In genomic region chr15:65757256-65757655, GRCh38 we compare ENCODE assay signal across 11 cellular contexts.
"Had no signal": no experiment of that assay in that cellular context is flagged by ENCODE, and none has a peak within 500 bp of the region (broad histone marks: within the 10 kb centered on the region; RNA-seq: fewer than 3 reads in every experiment).

No MANE protein-coding gene starts in this region.

- H3K36me3 ChIP-seq: prostate gland had no signal

- H3K27ac ChIP-seq: heart left ventricle, prostate gland, upper lobe of right lung had no signal

- H3K9me3 ChIP-seq: heart left ventricle, prostate gland, upper lobe of right lung had no signal

- DNase-seq: activated CD4-positive, alpha-beta memory T cell treated with anti-CD3 and anti-CD28 coated beads for 36 hours; activated CD4-positive, alpha-beta T cell treated with anti-CD3 and anti-CD28 coated beads for 1 hour; activated gamma-delta T cell; activated T-cell treated with anti-CD3 and anti-CD28 coated beads, Interleukin-2, amount 50 U/mL, for 48 hours; aorta; heart left ventricle; nucleus accumbens; stimulated activated CD4-positive, alpha-beta T cell treated with anti-CD3 and anti-CD28 coated beads, Interleukin-2, amount 100 ng/mL, for 48 hours; upper lobe of right lung had no signal

- H3K27me3 ChIP-seq: heart left ventricle, upper lobe of right lung had no signal

- ATAC-seq: heart left ventricle; natural killer cell treated with Interleukin-12 subunit alpha and Interleukin-12 subunit beta and Interleukin-15 and Interleukin-18, amount 100 ng/mL, for 72 hours; upper lobe of right lung had no signal

- H3K4me1 ChIP-seq: prostate gland, upper lobe of right lung had no signal

- H3K4me3 ChIP-seq: heart left ventricle, prostate gland, upper lobe of right lung had no signal
